ENCODE assay signal across 8 cellular contexts in genomic region chr12:76820888-76821482, GRCh38. TPM values are rescaled to one million over a fixed set of nuclear protein-coding genes. Genes with fewer than 3 reads are reported as not detected.
A peak's percentile ranks its signal among the peaks of the same experiment; 100 is the strongest.
DNase-seq lines count a peak whose midpoint lies in the region; ATAC-seq and TF ChIP-seq lines count a peak whose summit lies in the region.

No MANE protein-coding gene starts in this region.

- H3K27ac ChIP-seq in endodermal cell (ENCODE audit: low read depth, low read length) (no peak overlapping the region), osteoblast (ENCODE audit: low read depth, low read length) (no peak overlapping the region)

- H3K4me1 ChIP-seq in endodermal cell (ENCODE audit: control insufficient read depth, insufficient read depth, low read length) (no peaks in the 10 kb centered on the region), osteoblast (ENCODE audit: insufficient read depth, low read length) (no peaks in the 10 kb centered on the region)

- H2AFZ ChIP-seq in osteoblast (ENCODE audit: low read length), result no peak overlapping the region

- H3K27ac Mint-ChIP-seq in endodermal cell, result no peak overlapping the region
- no peak overlapping the region for H3K27ac Mint-ChIP-seq in T-helper 2 cell treated with Interferon-gamma antibody and Interleukin-4, amounts not matched to agents 5 μg/mL and 100 μg/mL, for 36 hours

- H3K9ac ChIP-seq in endodermal cell (ENCODE audit: extremely low read depth, low read length, poor library complexity, severe bottlenecking), result no peak overlapping the region

- peak; percentile 92 for TF ChIP-seq CTCF in endodermal cell (conservative IDR thresholded peaks at IDR 0.05)
- TF ChIP-seq CTCF in osteoblast (IDR thresholded peaks at IDR 0.05; ENCODE audit: extremely low read depth, low read depth, low read length), result peak; percentile 83

- no peaks in the 10 kb centered on the region for H3K4me1 Mint-ChIP-seq in endodermal cell
- H3K4me1 Mint-ChIP-seq in T-helper 2 cell treated with Interferon-gamma antibody and Interleukin-4, amounts not matched to agents 5 μg/mL and 100 μg/mL, for 36 hours (ENCODE audit: low read depth), result no peaks in the 10 kb centered on the region

- H3K4me2 ChIP-seq in osteoblast (ENCODE audit: insufficient read depth, low read length), result no peak overlapping the region

- H3K79me2 ChIP-seq in osteoblast (ENCODE audit: insufficient read depth, low read length), result no peaks in the 10 kb centered on the region

- no peaks in the 10 kb centered on the region for H3K27me3 ChIP-seq in endodermal cell (ENCODE audit: control insufficient read depth, insufficient read depth, low read length, poor library complexity, severe bottlenecking)
- no peaks in the 10 kb centered on the region for H3K27me3 ChIP-seq in osteoblast (ENCODE audit: insufficient read depth, low read length)

- H3K4me3 ChIP-seq in endodermal cell (ENCODE audit: low read length) (no peak overlapping the region), osteoblast (ENCODE audit: insufficient read depth, low read length) (no peak overlapping the region)

- ATAC-seq in HG02870 (IDR thresholded peaks at IDR 0.05; ENCODE audit: unreplicated experiment) (no peak), HG02759 (IDR thresholded peaks at IDR 0.05; ENCODE audit: unreplicated experiment) (no peak)

- H3K36me3 ChIP-seq in endodermal cell (ENCODE audit: control insufficient read depth, insufficient read depth, low read length) (peaks cover 34% of the 10 kb centered on the region), osteoblast (ENCODE audit: insufficient read depth, low read length) (peaks cover 11% of the 10 kb centered on the region)

- H4K20me1 ChIP-seq in osteoblast (ENCODE audit: insufficient read depth, low read length), result no peaks in the 10 kb centered on the region

- no peaks in the 10 kb centered on the region for H3K9me3 Mint-ChIP-seq in endodermal cell
- no peaks in the 10 kb centered on the region for H3K9me3 Mint-ChIP-seq in T-helper 2 cell treated with Interferon-gamma antibody and Interleukin-4, amounts not matched to agents 5 μg/mL and 100 μg/mL, for 36 hours

- H3K36me3 Mint-ChIP-seq in endodermal cell (ENCODE audit: low read depth), result peaks cover 4% of the 10 kb centered on the region
- no peaks in the 10 kb centered on the region for H3K36me3 Mint-ChIP-seq in T-helper 2 cell treated with Interferon-gamma antibody and Interleukin-4, amounts not matched to agents 5 μg/mL and 100 μg/mL, for 36 hours (ENCODE audit: low read depth)

- H3K4me3 Mint-ChIP-seq in endodermal cell, result no peak overlapping the region
- no peak overlapping the region for H3K4me3 Mint-ChIP-seq in T-helper 2 cell treated with Interferon-gamma antibody and Interleukin-4, amounts not matched to agents 5 μg/mL and 100 μg/mL, for 36 hours

- no peaks in the 10 kb centered on the region for H3K9me3 ChIP-seq in endodermal cell (ENCODE audit: control insufficient read depth, low read length)
- no peaks in the 10 kb centered on the region for H3K9me3 ChIP-seq in osteoblast (ENCODE audit: low read depth, low read length)

- DNase-seq in NCI-H748 (lab: John Stamatoyannopoulos, UW; ENCODE audit: unreplicated experiment) (peak; percentile 10), NCI-H748 treated with DMSO at 0.1 percent for 48 hours (lab: John Stamatoyannopoulos, UW) (no peak), NCI-H69 (lab: John Stamatoyannopoulos, UW) (peak; percentile 32), endodermal cell (peak; percentile 85), osteoblast (ENCODE audit: insufficient read length, low spot score, missing footprints) (no peak)
- no peak for DNase-seq in T-helper 2 cell treated with Interferon-gamma antibody and Interleukin-4, amounts not matched to agents 5 μg/mL and 100 μg/mL, for 36 hours (ENCODE audit: low spot score)

- WGBS in endodermal cell (ENCODE audit: insufficient coverage in 1 of 2, insufficient read length in 1 of 2), 2 experiments, result 28 to 42% methylated on average over 2 of the region's 2 CpGs

- H3K27me3 Mint-ChIP-seq in endodermal cell (ENCODE audit: insufficient read depth), result no peaks in the 10 kb centered on the region
- H3K27me3 Mint-ChIP-seq in T-helper 2 cell treated with Interferon-gamma antibody and Interleukin-4, amounts not matched to agents 5 μg/mL and 100 μg/mL, for 36 hours (ENCODE audit: low read depth), result no peaks in the 10 kb centered on the region

RNA-seq across cellular contexts. Expression of gene ZDHHC17, which starts 57.1 kb away (rescaled TPM):
- 10 to 100 TPM; 37.9 to 40.0 TPM for total RNA-seq in endodermal cell
- polyA plus RNA-seq in endodermal cell (2013, experiment 1 of 2), result 49.7 TPM
- polyA plus RNA-seq in endodermal cell (2013, experiment 2 of 2), result 50.9 TPM
- 42.0 and 50.4 TPM in 2 replicates for total RNA-seq in osteoblast

RNA-seq across cellular contexts. Expression of gene CSRP2, which starts 57.8 kb away (rescaled TPM):
- 100 to 1,000 TPM in 1 of 2 donors, 10 to 100 TPM in 1; 74.7 to 121 TPM for total RNA-seq in endodermal cell
- polyA plus RNA-seq in endodermal cell (2013, experiment 1 of 2), result 266 TPM
- 273 TPM for polyA plus RNA-seq in endodermal cell (2013, experiment 2 of 2)
- 10.0 and 13.4 TPM in 2 replicates for total RNA-seq in osteoblast

Comparison
In these comparisons a context has a peak if more than half of its experiments do, and no peak if none do; other contexts are left out.
1. DNase-seq: peak in NCI-H748 (single experiment), NCI-H69 (single experiment) and endodermal cell (single experiment); none in NCI-H748 treated with DMSO at 0.1 percent for 48 hours (single experiment), osteoblast (single experiment) and T-helper 2 cell treated with Interferon-gamma antibody and Interleukin-4, amounts not matched to agents 5 μg/mL and 100 μg/mL, for 36 hours (single experiment).